21 cellular contexts compared by ENCODE assay signal in genomic region chr3:41441568-41441967, GRCh38.
DNase-seq lines count a peak whose midpoint lies in the region; ATAC-seq and TF ChIP-seq lines count a peak whose summit lies in the region.
"Had no signal": no experiment of that assay in that cellular context is flagged by ENCODE, and none has a peak within 500 bp of the region (broad histone marks: within the 10 kb centered on the region; RNA-seq: fewer than 3 reads in every experiment).

No MANE protein-coding gene starts in this region.

- H3K4me3 Mint-ChIP-seq in progenitor cell of endocrine pancreas (ENCODE audit: low read depth): no peak overlapping the region
- H3K4me3 Mint-ChIP-seq: B cell; CD4-positive, alpha-beta T cell; CD8-positive, alpha-beta T cell had no signal

- no peak overlapping the region for H3K27ac ChIP-seq in liver (ENCODE audit: low read depth in 1 of 2, low read length in 2 of 2)
- H3K27ac ChIP-seq: 22Rv1; A549; BLaER1 treated with 17β-estradiol and CSF1 and Interleukin-3, amounts not matched to agents 10 nM and 100 nM; C4-2B had no signal

- H3K4me3 ChIP-seq in liver (ENCODE audit: low read depth in 1 of 3, low read length in 3 of 3): peak overlapping the region in 1 of 3 donors; percentile 4
- H3K4me3 ChIP-seq: A549; BLaER1 treated with 17β-estradiol and CSF1 and Interleukin-3, amounts not matched to agents 10 nM and 100 nM; GM12878 had no signal

- peaks cover 17% of the 10 kb centered on the region for H3K4me1 Mint-ChIP-seq in progenitor cell of endocrine pancreas (ENCODE audit: low read depth)
- H3K4me1 Mint-ChIP-seq: B cell had no signal

- no peaks in the 10 kb centered on the region for H3K36me3 ChIP-seq in liver (ENCODE audit: control insufficient read depth in 4 of 4, insufficient read depth in 3 of 4, low read depth in 1 of 4, low read length in 3 of 4)
- H3K36me3 ChIP-seq: BLaER1 treated with 17β-estradiol and CSF1 and Interleukin-3, amounts not matched to agents 10 nM and 100 nM had no signal

- DNase-seq in left lobe of liver (ENCODE audit: low spot score) (no peak), progenitor cell of endocrine pancreas (ENCODE audit: low spot score, unreplicated experiment) (no peak), NCI-H748 treated with DMSO at 0.1 percent for 48 hours (lab: John Stamatoyannopoulos, UW) (no peak), COR-L47 (lab: John Stamatoyannopoulos, UW) (no peak)
- DNase-seq: AML-193; CD4-positive, alpha-beta T cell; CD8-positive, alpha-beta T cell; DMS 273 treated with DMSO at 0.1 percent for 48 hours; DMS153; DMS53; DMS79; DND-41; EL; GDM1 had no signal

- peaks cover 13% of the 10 kb centered on the region for H3K9me3 Mint-ChIP-seq in progenitor cell of endocrine pancreas (ENCODE audit: low read depth)

- peak overlapping the region; percentile 5 for H3K27ac Mint-ChIP-seq in progenitor cell of endocrine pancreas
- H3K27ac Mint-ChIP-seq: B cell; CD4-positive, alpha-beta T cell; CD8-positive, alpha-beta T cell had no signal

- no peak overlapping the region for H3K9ac ChIP-seq in liver (ENCODE audit: low read depth in 1 of 2, low read length in 2 of 2)
- H3K9ac ChIP-seq: BLaER1 treated with 17β-estradiol and CSF1 and Interleukin-3, amounts not matched to agents 10 nM and 100 nM had no signal

- H3K27me3 ChIP-seq in liver (ENCODE audit: control insufficient read depth in 4 of 4, insufficient read depth in 4 of 4, low read length in 3 of 4): no peaks in the 10 kb centered on the region
- H3K27me3 ChIP-seq: BLaER1 treated with 17β-estradiol and CSF1 and Interleukin-3, amounts not matched to agents 10 nM and 100 nM had no signal

- H3K4me1 ChIP-seq in liver (ENCODE audit: control insufficient read depth in 4 of 4, insufficient read depth in 4 of 4, low read length in 3 of 4): peaks cover 2 to 7% (median 3%) of the 10 kb centered on the region in 4 donors
- H3K4me1 ChIP-seq: A549 had no signal

- no peaks in the 10 kb centered on the region for H3K27me3 Mint-ChIP-seq in progenitor cell of endocrine pancreas
- H3K27me3 Mint-ChIP-seq: B cell; CD4-positive, alpha-beta T cell had no signal

- peak; percentile 65 to 75 for TF ChIP-seq RAD21 in liver (IDR thresholded peaks at IDR 0.05)

- ATAC-seq in left lobe of liver: peak; percentile 89
- ATAC-seq: A549; CD8-positive, alpha-beta T cell; GM12878 had no signal

- peaks cover 3% of the 10 kb centered on the region for H3K36me3 Mint-ChIP-seq in progenitor cell of endocrine pancreas (ENCODE audit: insufficient read depth)

- WGBS in liver: 39% methylated on average over 4 of the region's 4 CpGs

- H3K9me3 ChIP-seq in liver (ENCODE audit: control insufficient read depth in 4 of 4, low read length in 3 of 4): peaks cover 0 to 4% (median 0%) of the 10 kb centered on the region in 4 donors
- H3K9me3 ChIP-seq: A549 had no signal

- TF ChIP-seq CTCF in liver (IDR thresholded peaks at IDR 0.05; ENCODE audit: low read depth, low read length, missing input control): no peak
- no peak for TF ChIP-seq CTCF in progenitor cell of endocrine pancreas (IDR thresholded peaks at IDR 0.05; ENCODE audit: unreplicated experiment)

TF ChIP-seq in liver, 16 proteins besides CTCF, POLR2A, EP300 and RAD21:
- TF ChIP-seq GABPA (IDR thresholded peaks at IDR 0.05 in 1 of 2, conservative IDR thresholded peaks at IDR 0.05 in 1 of 2): no peak
- TF ChIP-seq HNF4G (IDR thresholded peaks at IDR 0.05): no peak
- TF ChIP-seq YY1 (IDR thresholded peaks at IDR 0.05): peak; percentile 73
- no peak for TF ChIP-seq EGR1 (IDR thresholded peaks at IDR 0.05; ENCODE audit: low read depth in 2 of 2)
- peak; percentile 59 for TF ChIP-seq REST (IDR thresholded peaks at IDR 0.05)
- TF ChIP-seq NR2F2 (IDR thresholded peaks at IDR 0.05): no peak
- peak; percentile 54 for TF ChIP-seq ZBTB33 (IDR thresholded peaks at IDR 0.05)
- TF ChIP-seq SP1 (IDR thresholded peaks at IDR 0.05): peak; percentile 69
- TF ChIP-seq HNF4A (conservative IDR thresholded peaks at IDR 0.05): peak; percentile 40 to 57
- peak; percentile 15 for TF ChIP-seq FOXA1 (IDR thresholded peaks at IDR 0.05)
- peak; percentile 32 for TF ChIP-seq ATF3 (IDR thresholded peaks at IDR 0.05)
- no peak for TF ChIP-seq TAF1 (conservative IDR thresholded peaks at IDR 0.05)
- peak; percentile 46 to 66 for TF ChIP-seq RXRA (IDR thresholded peaks at IDR 0.05)
- TF ChIP-seq FOXA2 (IDR thresholded peaks at IDR 0.05): no peak
- peak; percentile 28 for TF ChIP-seq MAX (IDR thresholded peaks at IDR 0.05)
- TF ChIP-seq JUND (IDR thresholded peaks at IDR 0.05): peak in 1 of 2 donors; percentile 21
